Comparison of ENCODE assay signal across 29 cellular contexts in the genomic region with DNA sequence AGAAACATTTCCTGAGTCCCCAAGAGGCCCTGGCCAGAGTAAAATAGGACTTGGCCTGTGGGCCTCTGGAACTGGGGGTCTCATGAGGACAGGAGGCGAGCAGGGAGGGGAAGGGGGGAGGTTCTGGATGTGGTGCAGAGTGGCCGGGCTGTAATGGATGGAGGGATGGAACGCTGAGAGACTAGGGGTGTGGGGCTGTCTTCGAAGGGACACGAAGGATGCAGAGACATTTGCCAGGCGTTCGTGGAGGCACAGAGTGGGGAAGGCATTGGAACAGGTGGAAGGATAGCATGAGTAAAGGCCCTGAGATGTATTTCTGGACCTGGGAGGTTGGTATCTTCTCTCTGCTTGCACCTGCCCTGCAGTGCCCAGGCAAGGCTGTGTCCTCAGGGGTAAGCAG. TPM values are rescaled to one million over a fixed set of nuclear protein-coding genes. Genes with fewer than 3 reads are reported as not detected.
"Had no signal": no experiment of that assay in that cellular context is flagged by ENCODE, and none has a peak within 500 bp of the region (broad histone marks: within the 10 kb centered on the region; RNA-seq: fewer than 3 reads in every experiment).

No MANE protein-coding gene starts in this region.

- H3K4me1 ChIP-seq: ascending aorta, body of pancreas had no signal

- DNase-seq: activated CD4-positive, alpha-beta T cell treated with anti-CD3 and anti-CD28 coated beads for 48 hours; activated CD4-positive, alpha-beta T cell treated with anti-CD3 and anti-CD28 coated beads, Interleukin-2, amount 50 U/mL, for 4 hours; activated CD4-positive, CD25-positive, alpha-beta regulatory T cell treated with anti-CD3 and anti-CD28 coated beads, Interleukin-2, amount 50 U/mL, for 72 hours; activated effector memory CD4-positive, alpha-beta T cell treated with anti-CD3 and anti-CD28 coated beads, Interleukin-2, amount 50 U/mL, for 16 hours; activated naive CD4-positive, alpha-beta T cell treated with Interleukin-2 at 50 U/mL for 16 hours; activated naive CD8-positive, alpha-beta T cell treated with anti-CD3 and anti-CD28 coated beads, Interleukin-2, amount 50 U/mL, for 24 hours; activated T-cell treated with anti-CD3 and anti-CD28 coated beads, Interleukin-2, amount 50 U/mL, for 24 hours; amniotic stem cell; body of pancreas; central memory CD4-positive, alpha-beta T cell; Karpas-422; MM.1S; NCI-H1105; NCI-H1436; NCI-H1694 treated with DMSO at 0.1 percent for 48 hours; NCI-H2081 treated with DMSO at 0.1 percent for 48 hours; NCI-H446; NCI-H524; PC-3; SHP77 treated with DMSO at 0.1 percent for 48 hours; T-helper 17 cell; T-helper 9 cell had no signal

- H3K27ac Mint-ChIP-seq: activated naive CD4-positive, alpha-beta T cell treated with anti-CD3 and anti-CD28 coated beads, Interleukin-2, amount 50 U/mL, for 72 hours; activated naive CD8-positive, alpha-beta T cell treated with anti-CD3 and anti-CD28 coated beads, Interleukin-2, amount 50 U/mL, for 24 hours; activated T-cell treated with anti-CD3 and anti-CD28 coated beads, Interleukin-2, amount 50 U/mL, for 24 hours; T-helper 17 cell; WTC11 had no signal

- H3K9me3 ChIP-seq: ascending aorta, body of pancreas had no signal

- H3K27me3 Mint-ChIP-seq: activated naive CD8-positive, alpha-beta T cell treated with anti-CD3 and anti-CD28 coated beads, Interleukin-2, amount 50 U/mL, for 24 hours; activated T-cell treated with anti-CD3 and anti-CD28 coated beads, Interleukin-2, amount 50 U/mL, for 24 hours had no signal

- H3K27ac ChIP-seq: ascending aorta, body of pancreas had no signal

- H3K9me3 Mint-ChIP-seq: activated naive CD4-positive, alpha-beta T cell treated with anti-CD3 and anti-CD28 coated beads, Interleukin-2, amount 50 U/mL, for 72 hours; activated naive CD8-positive, alpha-beta T cell treated with anti-CD3 and anti-CD28 coated beads, Interleukin-2, amount 50 U/mL, for 24 hours; activated T-cell treated with anti-CD3 and anti-CD28 coated beads, Interleukin-2, amount 50 U/mL, for 24 hours; WTC11 had no signal

- FAIRE-seq: bronchial epithelial cell, RCC 7860 had no signal

- H3K4me3 ChIP-seq: ascending aorta, body of pancreas, K562 had no signal

- H3K36me3 ChIP-seq: ascending aorta had no signal

- H3K4me3 Mint-ChIP-seq: activated naive CD8-positive, alpha-beta T cell treated with anti-CD3 and anti-CD28 coated beads, Interleukin-2, amount 50 U/mL, for 24 hours; activated T-cell treated with anti-CD3 and anti-CD28 coated beads, Interleukin-2, amount 50 U/mL, for 24 hours; WTC11 had no signal

- H3K36me3 Mint-ChIP-seq: activated naive CD4-positive, alpha-beta T cell treated with anti-CD3 and anti-CD28 coated beads, Interleukin-2, amount 50 U/mL, for 72 hours; WTC11 had no signal

- H3K27me3 ChIP-seq: ascending aorta, body of pancreas had no signal

RNA-seq across cellular contexts. Expression of gene LCTL, which starts 2.1 kb away (rescaled TPM):
- total RNA-seq: activated CD8-positive, alpha-beta memory T cell treated with anti-CD3 and anti-CD28 coated beads for 36 hours; activated naive CD4-positive, alpha-beta T cell treated with anti-CD3 and anti-CD28 coated beads, Interleukin-2, amount 50 U/mL, for 72 hours; ascending aorta; body of pancreas; K562; PC-3; T-helper 17 cell had no signal
